ENCODE assay signal across 7 cellular contexts in the genomic region with DNA sequence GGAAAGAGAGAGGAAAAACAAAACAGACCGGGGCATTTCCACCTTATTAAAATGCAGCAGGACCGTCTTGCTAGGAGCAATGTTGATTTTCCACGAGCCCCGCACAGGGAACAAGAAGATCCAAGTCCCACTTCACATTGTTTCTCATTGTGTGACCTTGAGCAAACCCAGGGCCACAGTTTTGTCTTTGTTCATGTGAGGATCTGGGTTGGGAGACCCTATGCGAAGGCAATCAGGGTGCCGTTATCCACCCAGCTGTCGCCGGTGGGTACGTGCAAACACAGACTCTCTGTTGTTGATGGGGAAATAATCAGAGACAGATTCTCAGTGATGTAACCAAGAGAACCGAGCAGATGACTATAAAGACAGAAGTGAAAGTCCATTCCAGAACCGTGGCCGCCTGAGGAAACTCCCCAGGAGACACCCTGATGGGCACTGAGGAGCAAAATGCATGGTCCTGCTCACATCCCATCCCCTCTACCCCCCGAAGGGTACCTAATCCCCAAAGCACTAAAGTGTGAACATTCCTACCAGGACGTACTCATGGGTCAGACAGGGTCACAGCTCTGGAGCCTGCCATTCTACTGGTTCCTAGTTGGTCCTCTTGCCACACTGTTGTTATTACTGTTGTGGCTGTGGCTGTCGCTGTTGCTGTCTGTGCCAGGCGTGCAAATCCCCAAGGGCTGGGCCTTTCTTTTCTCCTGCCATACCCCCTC.
DNase-seq lines count a peak whose midpoint lies in the region; ATAC-seq and TF ChIP-seq lines count a peak whose summit lies in the region.

No MANE protein-coding gene starts in this region.

- H3K27me3 ChIP-seq in HL-60 (ENCODE audit: insufficient read depth, poor library complexity, severe bottlenecking) = no peaks in the 10 kb centered on the region
- H3K27me3 ChIP-seq in left ventricle myocardium inferior (ENCODE audit: low read depth) = peaks cover 9% of the 10 kb centered on the region
- no peaks in the 10 kb centered on the region for H3K27me3 ChIP-seq in upper lobe of left lung

- DNase-seq in HL-60 (ENCODE audit: low read depth in 1 of 2, low spot score in 1 of 2) = peak; percentile 17 to 66
- no peak for DNase-seq in left ventricle myocardium inferior
- no peak for DNase-seq in upper lobe of left lung
- no peak for DNase-seq in NCI-H774 (lab: John Stamatoyannopoulos, UW)
- no peak for DNase-seq in NCI-H510A treated with DMSO at 0.1 percent for 48 hours (lab: John Stamatoyannopoulos, UW)
- no peak for DNase-seq in activated CD4-positive, CD25-positive, alpha-beta regulatory T cell treated with anti-CD3 and anti-CD28 coated beads, Interleukin-2, amount 50 U/mL, for 72 hours

- ATAC-seq in GM21360 (IDR thresholded peaks at IDR 0.05; ENCODE audit: unreplicated experiment) (peak; percentile 89), upper lobe of left lung (ENCODE audit: low FRiP score in 2 of 2) (peak; percentile 60 to 89)

- H3K4me3 ChIP-seq in HL-60 (replicated peaks; ENCODE audit: insufficient read depth, low read length) (no peak overlapping the region), left ventricle myocardium inferior (no peak overlapping the region), upper lobe of left lung (no peak overlapping the region)

- peak in 1 of 4 donors; percentile 38 for TF ChIP-seq POLR2A in upper lobe of left lung (IDR thresholded peaks at IDR 0.05)

- WGBS in upper lobe of left lung, 2 donors = 70 to 77% methylated on average over 16 of the region's 16 CpGs

- H3K9me3 ChIP-seq in left ventricle myocardium inferior (replicated peaks) = no peaks in the 10 kb centered on the region
- H3K9me3 ChIP-seq in upper lobe of left lung = no peaks in the 10 kb centered on the region

- intact Hi-C loops in left ventricle myocardium inferior (cut with micrococcal nuclease) = no loop called here

- H3K4me1 ChIP-seq in left ventricle myocardium inferior (no peaks in the 10 kb centered on the region), upper lobe of left lung (no peaks in the 10 kb centered on the region)

- H3K27ac ChIP-seq in HL-60 (replicated peaks) = peak overlapping the region; percentile 83
- peak overlapping the region; percentile 30 for H3K27ac ChIP-seq in left ventricle myocardium inferior (replicated peaks)
- H3K27ac ChIP-seq in upper lobe of left lung = peak overlapping the region; percentile 43 to 77 (median 64)

- TF ChIP-seq EP300 in upper lobe of left lung (IDR thresholded peaks at IDR 0.05) = no peak

- no peak for TF ChIP-seq CTCF in HL-60 (IDR thresholded peaks at IDR 0.05; ENCODE audit: insufficient read depth, low read length)
- TF ChIP-seq CTCF in left ventricle myocardium inferior (IDR thresholded peaks at IDR 0.05; ENCODE audit: borderline replicate concordance) = no peak
- TF ChIP-seq CTCF in upper lobe of left lung (IDR thresholded peaks at IDR 0.05) = no peak

- H3K36me3 ChIP-seq in left ventricle myocardium inferior (no peaks in the 10 kb centered on the region), upper lobe of left lung (no peaks in the 10 kb centered on the region)

Comparison
In these comparisons a context has a peak if more than half of its experiments do, and no peak if none do; other contexts are left out.
1. DNase-seq: peak in HL-60 (2 of 2); none in left ventricle myocardium inferior (single experiment), upper lobe of left lung (0 of 2), NCI-H774 (single experiment), NCI-H510A treated with DMSO at 0.1 percent for 48 hours (single experiment) and activated CD4-positive, CD25-positive, alpha-beta regulatory T cell treated with anti-CD3 and anti-CD28 coated beads, Interleukin-2, amount 50 U/mL, for 72 hours (single experiment).
2. H3K27ac ChIP-seq: peak in every context shown above with its lines; median percentile 83 in HL-60; 64 in upper lobe of left lung; 30 in left ventricle myocardium inferior.